19 cellular contexts compared by ENCODE assay signal in the genomic region with DNA sequence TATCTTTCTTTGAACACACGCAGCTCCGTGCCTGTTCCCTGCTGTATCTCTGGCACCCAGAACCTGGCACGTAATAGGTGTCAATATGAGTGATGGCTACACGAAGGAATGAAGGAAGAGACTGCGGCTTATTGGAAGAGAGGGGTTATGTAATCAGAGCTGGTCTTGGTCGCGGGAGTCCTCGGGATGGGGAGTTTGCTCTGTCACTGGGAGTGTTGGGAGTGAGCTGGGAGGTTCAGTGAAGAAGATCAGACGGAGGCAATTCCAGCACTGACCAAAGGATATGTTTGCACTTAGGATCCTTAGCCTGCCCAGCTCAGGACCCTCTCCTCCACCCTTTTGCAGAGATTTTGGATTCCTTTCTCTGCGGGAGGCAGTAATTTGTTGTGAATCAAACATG.
"Had no signal": no experiment of that assay in that cellular context is flagged by ENCODE, and none has a peak within 500 bp of the region (broad histone marks: within the 10 kb centered on the region; RNA-seq: fewer than 3 reads in every experiment).

No MANE protein-coding gene starts in this region.

- FAIRE-seq: kidney, small intestine had no signal

- H3K4me3 Mint-ChIP-seq: effector memory CD8-positive, alpha-beta T cell; naive thymus-derived CD8-positive, alpha-beta T cell; neural crest cell had no signal

- DNase-seq: effector memory CD8-positive, alpha-beta T cell; kidney; left colon; mucosa of descending colon; naive thymus-derived CD8-positive, alpha-beta T cell; nucleus accumbens; ovary; right cardiac atrium; small intestine; stimulated activated CD4-positive, alpha-beta T cell treated with anti-CD3 and anti-CD28 coated beads, Interleukin-12 subunit alpha, Interleukin-12 subunit beta, amount 100 ng/mL, for 4 hours; stimulated activated naive CD4-positive, alpha-beta T cell; stomach; substantia nigra; transverse colon had no signal

- H3K36me3 Mint-ChIP-seq: naive thymus-derived CD8-positive, alpha-beta T cell had no signal

- H3K27me3 ChIP-seq: ovary had no signal

- ATAC-seq: effector memory CD8-positive, alpha-beta T cell; foreskin keratinocyte; left colon; mucosa of descending colon; naive thymus-derived CD8-positive, alpha-beta T cell; right cardiac atrium had no signal

- H3K9me3 Mint-ChIP-seq: effector memory CD8-positive, alpha-beta T cell; naive thymus-derived CD8-positive, alpha-beta T cell; neural crest cell had no signal

- H3K9me3 ChIP-seq: mucosa of descending colon, ovary, stomach, thoracic aorta, transverse colon had no signal

- H3K4me1 Mint-ChIP-seq: naive thymus-derived CD8-positive, alpha-beta T cell had no signal

- H3K27ac Mint-ChIP-seq: effector memory CD8-positive, alpha-beta T cell; naive thymus-derived CD8-positive, alpha-beta T cell; progenitor cell of endocrine pancreas had no signal

- H3K4me1 ChIP-seq: foreskin keratinocyte, stomach, transverse colon had no signal

- H3K36me3 ChIP-seq: ovary, stomach, thoracic aorta, transverse colon had no signal

- H3K27ac ChIP-seq: epithelial cell of prostate, foreskin keratinocyte, ovary, stomach, thoracic aorta, transverse colon had no signal

- H3K4me3 ChIP-seq: mucosa of descending colon, ovary, stomach, thoracic aorta, transverse colon had no signal
